ENCODE assay signal across 18 cellular contexts in the genomic region with DNA sequence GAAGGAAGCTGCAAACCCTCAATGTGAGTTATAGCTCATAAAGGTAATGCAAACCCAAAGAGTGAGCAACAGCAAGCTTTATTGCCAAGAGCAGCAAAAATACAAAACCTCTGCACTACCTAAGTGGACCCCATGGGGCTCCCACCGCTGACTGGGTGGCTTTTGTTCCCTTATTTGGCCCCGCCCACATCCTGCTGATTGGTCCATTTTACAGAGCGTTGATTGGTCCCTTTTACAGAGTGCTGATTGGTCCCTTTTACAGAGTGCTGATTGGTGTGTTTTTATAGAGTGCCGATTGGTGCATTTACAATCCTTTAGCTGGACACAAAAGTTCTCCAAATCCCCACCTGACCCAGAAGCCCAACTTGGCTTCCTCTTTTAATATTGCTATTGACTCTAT.
A peak's percentile ranks its signal among the peaks of the same experiment; 100 is the strongest.
DNase-seq lines count a peak whose midpoint lies in the region; ATAC-seq, FAIRE-seq and TF ChIP-seq lines count a peak whose summit lies in the region.
"Had no signal": no experiment of that assay in that cellular context is flagged by ENCODE, and none has a peak within 500 bp of the region (broad histone marks: within the 10 kb centered on the region; RNA-seq: fewer than 3 reads in every experiment).

No MANE protein-coding gene starts in this region.

- 16% methylated on average over 4 of the region's 4 CpGs for WGBS in A549 (ENCODE audit: missing lambda C conversion rate)
- WGBS in esophagus muscularis mucosa: 90% methylated on average over 4 of the region's 4 CpGs

- H3K27ac ChIP-seq in A549 (no peak overlapping the region), esophagus muscularis mucosa (replicated peaks in 1 of 4) (no peak overlapping the region)
- H3K27ac ChIP-seq: Peyer's patch, SK-N-MC had no signal

- H3K4me1 ChIP-seq in A549: no peaks in the 10 kb centered on the region
- no peaks in the 10 kb centered on the region for H3K4me1 ChIP-seq in esophagus muscularis mucosa
- H3K4me1 ChIP-seq: HAP-1, Peyer's patch had no signal

- H3K9me3 ChIP-seq in A549: peaks cover 4% of the 10 kb centered on the region; the same call in 1 of the 3 replicates
- H3K9me3 ChIP-seq in esophagus muscularis mucosa: no peaks in the 10 kb centered on the region
- H3K9me3 ChIP-seq: HAP-1, Peyer's patch had no signal

- no peak for TF ChIP-seq EP300 in A549 (IDR thresholded peaks at IDR 0.05)
- no peak for TF ChIP-seq EP300 in esophagus muscularis mucosa (IDR thresholded peaks at IDR 0.05)

- peak in 1 of 2 experiments; percentile 27 for DNase-seq in A549 (ENCODE audit: low read depth in 1 of 2, low spot score in 1 of 2)
- DNase-seq in HT-29 (ENCODE audit: low spot score): peak; percentile 11
- peak; percentile 6 for DNase-seq in RKO (ENCODE audit: low spot score)
- DNase-seq in esophagus muscularis mucosa (ENCODE audit: extremely low spot score): peak; percentile 80
- DNase-seq in cortex of kidney (lab: John Stamatoyannopoulos, UW): no peak
- DNase-seq in NCI-H446 treated with DMSO at 0.1 percent for 48 hours (lab: John Stamatoyannopoulos, UW): no peak
- DNase-seq in NOMO-1 (lab: John Stamatoyannopoulos, UW; ENCODE audit: unreplicated experiment in 2 of 2): no peak
- DNase-seq: C1 segment of cervical spinal cord, MV-4-11, NCI-H1436, NCI-H2029, NCI-H345, NCI-H526, Peyer's patch had no signal

- TF ChIP-seq CTCF in A549 (IDR thresholded peaks at IDR 0.05) (no peak), esophagus muscularis mucosa (IDR thresholded peaks at IDR 0.05) (no peak)

- H3K4me2 ChIP-seq in A549: no peak overlapping the region

- FAIRE-seq in A549 (lab: Jason Lieb, UNC): no peak
- FAIRE-seq: D721Med had no signal

- H3K36me3 ChIP-seq in esophagus muscularis mucosa: no peaks in the 10 kb centered on the region
- H3K36me3 ChIP-seq: HAP-1, Peyer's patch had no signal

- no peak for TF ChIP-seq RAD21 in A549 (conservative IDR thresholded peaks at IDR 0.05 in 1 of 2, IDR thresholded peaks at IDR 0.05 in 1 of 2)

- peak in 1 of 2 experiments; percentile 67; a peak in 3 of 6 replicates for ATAC-seq in A549
- ATAC-seq: Right ventricle myocardium inferior had no signal

- CTCF ChIA-PET in A549 (lab: Yijun Ruan, JAX): interaction anchor here (2.0 kb wide), 1 partner anchor 13 kb away, joined by 4 read pairs; no protein-coding TSS in a partner anchor

- TF ChIP-seq POLR2A in A549 (IDR thresholded peaks at IDR 0.05; ENCODE audit: low read length): no peak
- TF ChIP-seq POLR2A in esophagus muscularis mucosa (IDR thresholded peaks at IDR 0.05; ENCODE audit: low read depth): no peak

- no peak overlapping the region for H3K4me3 ChIP-seq in A549
- H3K4me3 ChIP-seq in esophagus muscularis mucosa: no peak overlapping the region
- H3K4me3 ChIP-seq: HAP-1, Peyer's patch, SK-N-MC had no signal

- POLR2A ChIA-PET in A549 (lab: Yijun Ruan, JAX): no interaction called here

- intact Hi-C loops in esophagus muscularis mucosa (cut with DNase I): no loop called here

- no peaks in the 10 kb centered on the region for H3K27me3 ChIP-seq in esophagus muscularis mucosa
- H3K27me3 ChIP-seq: Peyer's patch had no signal

TF ChIP-seq in A549, 52 proteins besides CTCF, POLR2A, EP300 and RAD21:
- no peak for TF ChIP-seq BHLHE40 (IDR thresholded peaks at IDR 0.05; ENCODE audit: low read depth, low read length)
- TF ChIP-seq ZSCAN20 (CRISPR knock-in tag; IDR thresholded peaks at IDR 0.05): no peak
- peak; percentile 65 for TF ChIP-seq MAFK (IDR thresholded peaks at IDR 0.05; ENCODE audit: partially characterized antibody)

Comparison
In these comparisons a context has a peak if more than half of its experiments do, and no peak if none do; other contexts are left out.
1. DNase-seq: peak in HT-29 (single experiment), RKO (single experiment) and esophagus muscularis mucosa (single experiment); none in cortex of kidney (single experiment), NCI-H446 treated with DMSO at 0.1 percent for 48 hours (single experiment) and NOMO-1 (0 of 2).